Comparison of ENCODE assay signal across 30 cellular contexts in the genomic region with DNA sequence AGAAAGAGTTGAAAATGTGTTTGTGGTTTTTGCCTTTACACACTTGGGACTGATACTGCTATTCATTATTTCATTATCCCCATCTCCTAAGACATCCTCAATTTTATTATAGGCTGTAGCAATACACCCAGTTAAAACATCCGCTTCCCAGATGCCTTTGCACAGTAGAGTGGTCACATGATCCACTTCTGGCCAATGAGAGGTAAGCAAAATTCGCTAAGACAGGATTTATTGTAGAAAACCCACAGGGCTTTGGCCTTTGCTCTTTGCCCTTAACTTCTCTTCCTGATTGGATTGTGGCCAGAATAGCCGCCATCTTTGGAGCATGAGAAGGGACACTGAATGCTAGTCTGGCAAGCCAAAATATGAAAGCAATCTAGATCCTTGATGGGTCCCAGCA. TPM values are rescaled to one million over a fixed set of nuclear protein-coding genes. Genes with fewer than 3 reads are reported as not detected.
DNase-seq lines count a peak whose midpoint lies in the region; ATAC-seq and TF ChIP-seq lines count a peak whose summit lies in the region.
"Had no signal": no experiment of that assay in that cellular context is flagged by ENCODE, and none has a peak within 500 bp of the region (broad histone marks: within the 10 kb centered on the region; RNA-seq: fewer than 3 reads in every experiment).

No MANE protein-coding gene starts in this region.

- H2BK120ac ChIP-seq in mesenchymal stem cell (ENCODE audit: low read depth, low read length), result no peak overlapping the region

- no peak overlapping the region for H2BK5ac ChIP-seq in mesenchymal stem cell (ENCODE audit: low read depth, low read length, poor library complexity, severe bottlenecking)

- no peaks in the 10 kb centered on the region for H3K79me1 ChIP-seq in mesenchymal stem cell (replicated peaks; ENCODE audit: low read length, poor library complexity, severe bottlenecking)

- H3K27me3 ChIP-seq in left ventricle myocardium inferior (ENCODE audit: low read depth) (no peaks in the 10 kb centered on the region), mesenchymal stem cell (ENCODE audit: control insufficient read depth in 1 of 2, insufficient read depth in 1 of 2, low read length in 2 of 2) (no peaks in the 10 kb centered on the region), sigmoid colon (no peaks in the 10 kb centered on the region)
- H3K27me3 ChIP-seq: brain microvascular endothelial cell, dorsolateral prefrontal cortex, MG63, pancreas, stomach, upper lobe of left lung had no signal

- no peak overlapping the region for H2AK5ac ChIP-seq in mesenchymal stem cell (ENCODE audit: low read length, severe bottlenecking)

- no peak overlapping the region for H3K4me3 Mint-ChIP-seq in activated naive CD8-positive, alpha-beta T cell treated with anti-CD3 and anti-CD28 coated beads for 36 hours
- no peak overlapping the region for H3K4me3 Mint-ChIP-seq in activated CD4-positive, alpha-beta memory T cell treated with anti-CD3 and anti-CD28 coated beads, Interleukin-2, amount 10 ng/mL, durations not matched to agents 7 days and 5 days
- H3K4me3 Mint-ChIP-seq: activated T-cell treated with anti-CD3 and anti-CD28 coated beads, Interleukin-2, amount 50 U/mL, for 72 hours; neural crest cell; T-helper 17 cell had no signal

- H2BK12ac ChIP-seq in mesenchymal stem cell (ENCODE audit: low read length in 2 of 2), result peak overlapping the region in 1 of 2 experiments; percentile 45

- H3K4me1 ChIP-seq in left ventricle myocardium inferior, result peaks cover 4% of the 10 kb centered on the region
- no peaks in the 10 kb centered on the region for H3K4me1 ChIP-seq in mesenchymal stem cell (ENCODE audit: control insufficient read depth, insufficient read depth, low read depth, low read length)
- H3K4me1 ChIP-seq in sigmoid colon, result peaks cover 0 to 35% (median 24%) of the 10 kb centered on the region in 4 donors
- H3K4me1 ChIP-seq: pancreas, upper lobe of left lung had no signal

- no peak overlapping the region for H3K23ac ChIP-seq in mesenchymal stem cell (ENCODE audit: low read length in 2 of 2)

- H3K18ac ChIP-seq in mesenchymal stem cell (ENCODE audit: low read depth in 1 of 2, low read length in 2 of 2), result peak overlapping the region; percentile 31 to 72

- peaks cover 9% of the 10 kb centered on the region for H3K27me3 Mint-ChIP-seq in activated naive CD8-positive, alpha-beta T cell treated with anti-CD3 and anti-CD28 coated beads for 36 hours
- peaks cover 4% of the 10 kb centered on the region for H3K27me3 Mint-ChIP-seq in activated CD4-positive, alpha-beta memory T cell treated with anti-CD3 and anti-CD28 coated beads, Interleukin-2, amount 10 ng/mL, durations not matched to agents 7 days and 5 days

- no peak overlapping the region for H3K14ac ChIP-seq in mesenchymal stem cell (ENCODE audit: low read length in 2 of 2)

- H4K8ac ChIP-seq in mesenchymal stem cell (ENCODE audit: low read length), result peak overlapping the region; percentile 42

- 89% methylated on average over 3 of the region's 3 CpGs for WGBS in mesenchymal stem cell
- WGBS in sigmoid colon, 2 donors, result 66 to 89% methylated on average over 3 of the region's 3 CpGs

- H2BK15ac ChIP-seq in mesenchymal stem cell (ENCODE audit: low read depth, poor library complexity, severe bottlenecking), result peak overlapping the region; percentile 19

- peak overlapping the region in 1 of 2 experiments; percentile 54 for H3K4ac ChIP-seq in mesenchymal stem cell (ENCODE audit: low read depth in 1 of 2, low read length in 2 of 2)

- no peak overlapping the region for H2AFZ ChIP-seq in mesenchymal stem cell (ENCODE audit: low read depth, low read length)

- intact Hi-C loops in left ventricle myocardium inferior (cut with micrococcal nuclease), result no loop called here
- intact Hi-C loops in Right ventricle myocardium inferior (cut with DNase I), result no loop called here
- intact Hi-C loops in sigmoid colon (cut with DNase I), result loop anchor here (10.0 kb wide), 1 partner anchor 523 kb away; no protein-coding TSS in a partner anchor

- no peaks in the 10 kb centered on the region for H3K9me3 ChIP-seq in left ventricle myocardium inferior (replicated peaks)
- H3K9me3 ChIP-seq in mesenchymal stem cell (ENCODE audit: control insufficient read depth, low read length), result no peaks in the 10 kb centered on the region
- no peaks in the 10 kb centered on the region for H3K9me3 ChIP-seq in sigmoid colon
- H3K9me3 ChIP-seq: pancreas, stomach, upper lobe of left lung had no signal

- no peak overlapping the region for H3K4me3 ChIP-seq in left ventricle myocardium inferior
- no peak overlapping the region for H3K4me3 ChIP-seq in mesenchymal stem cell (ENCODE audit: insufficient read depth in 1 of 2, low read depth in 1 of 2, low read length in 2 of 2)
- no peak overlapping the region for H3K4me3 ChIP-seq in sigmoid colon
- H3K4me3 ChIP-seq: dorsolateral prefrontal cortex, MG63, pancreas, stomach, upper lobe of left lung had no signal

- CTCF ChIA-PET in activated CD4-positive, alpha-beta memory T cell treated with anti-CD3 and anti-CD28 coated beads, Interleukin-2, amount 10 ng/mL, durations not matched to agents 7 days and 5 days (lab: Charles Lee), result no interaction called here

- no peaks in the 10 kb centered on the region for H3K9me3 Mint-ChIP-seq in activated naive CD8-positive, alpha-beta T cell treated with anti-CD3 and anti-CD28 coated beads for 36 hours
- no peaks in the 10 kb centered on the region for H3K9me3 Mint-ChIP-seq in activated CD4-positive, alpha-beta memory T cell treated with anti-CD3 and anti-CD28 coated beads, Interleukin-2, amount 10 ng/mL, durations not matched to agents 7 days and 5 days
- H3K9me3 Mint-ChIP-seq: activated T-cell treated with anti-CD3 and anti-CD28 coated beads, Interleukin-2, amount 50 U/mL, for 72 hours; neural crest cell had no signal

- H3K36me3 ChIP-seq in left ventricle myocardium inferior, result no peaks in the 10 kb centered on the region
- no peaks in the 10 kb centered on the region for H3K36me3 ChIP-seq in mesenchymal stem cell (ENCODE audit: control insufficient read depth in 1 of 2, insufficient read depth in 2 of 2, low read depth in 1 of 2, low read length in 2 of 2)
- H3K36me3 ChIP-seq in sigmoid colon, result no peaks in the 10 kb centered on the region
- H3K36me3 ChIP-seq: brain microvascular endothelial cell, MG63, pancreas, stomach, upper lobe of left lung had no signal

- ATAC-seq in Right ventricle myocardium inferior, result no peak
- ATAC-seq: activated T-cell treated with anti-CD3 and anti-CD28 coated beads, Interleukin-2, amount 50 U/mL, for 72 hours; right cardiac atrium; T-helper 17 cell had no signal

- TF ChIP-seq CTCF in left ventricle myocardium inferior (IDR thresholded peaks at IDR 0.05; ENCODE audit: borderline replicate concordance) (no peak), sigmoid colon (IDR thresholded peaks at IDR 0.05) (no peak)

- H3K4me1 Mint-ChIP-seq in activated naive CD8-positive, alpha-beta T cell treated with anti-CD3 and anti-CD28 coated beads for 36 hours, result no peaks in the 10 kb centered on the region
- no peaks in the 10 kb centered on the region for H3K4me1 Mint-ChIP-seq in activated CD4-positive, alpha-beta memory T cell treated with anti-CD3 and anti-CD28 coated beads, Interleukin-2, amount 10 ng/mL, durations not matched to agents 7 days and 5 days
- H3K4me1 Mint-ChIP-seq: T-helper 17 cell had no signal

- TF ChIP-seq EP300 in sigmoid colon (IDR thresholded peaks at IDR 0.05), result no peak

- no peak overlapping the region for H3K4me2 ChIP-seq in mesenchymal stem cell (ENCODE audit: low read length, poor library complexity, severe bottlenecking)

- DNase-seq in left ventricle myocardium inferior (no peak), Right ventricle myocardium inferior (ENCODE audit: missing footprints) (no peak), mesenchymal stem cell (no peak), sigmoid colon (no peak), NCI-H524 (lab: John Stamatoyannopoulos, UW) (no peak), AML-193 (lab: John Stamatoyannopoulos, UW) (no peak)
- DNase-seq in activated naive CD8-positive, alpha-beta T cell treated with anti-CD3 and anti-CD28 coated beads for 36 hours, result no peak
- DNase-seq in activated CD4-positive, alpha-beta memory T cell treated with anti-CD3 and anti-CD28 coated beads, Interleukin-2, amount 10 ng/mL, durations not matched to agents 7 days and 5 days, result no peak
- DNase-seq: activated CD4-positive, alpha-beta T cell treated with anti-CD3 and anti-CD28 coated beads, Interleukin-2, amount 50 U/mL, for 4 hours; activated naive CD4-positive, alpha-beta T cell; activated T-cell treated with anti-CD3 and anti-CD28 coated beads, Interleukin-2, amount 50 U/mL, for 72 hours; brain microvascular endothelial cell; DMS79 treated with DMSO at 0.1 percent for 48 hours; dorsolateral prefrontal cortex; GF-D8; HCEC 1CT; hypothalamus; KG1; MG63; NCI-H2029 treated with DMSO at 0.1 percent for 48 hours; NK-92 treated with Interleukin-12 subunit alpha and Interleukin-12 subunit beta, amount 100 ng/mL, for 24 hours; pancreas; right cardiac atrium; stimulated activated CD4-positive, alpha-beta T cell treated with anti-CD3 and anti-CD28 coated beads, Interleukin-12 subunit alpha, Interleukin-12 subunit beta, amount 100 ng/mL, for 4 hours; stimulated activated CD4-positive, alpha-beta T cell treated with anti-CD3 and anti-CD28 coated beads, Interleukin-2, amount 100 ng/mL, for 48 hours; stomach; T-helper 17 cell; upper lobe of left lung had no signal

- no peak overlapping the region for H4K91ac ChIP-seq in mesenchymal stem cell (ENCODE audit: low read length)

- POLR2A ChIA-PET in activated CD4-positive, alpha-beta memory T cell treated with anti-CD3 and anti-CD28 coated beads, Interleukin-2, amount 10 ng/mL, durations not matched to agents 7 days and 5 days (lab: Charles Lee), result no interaction called here

- H3K27ac ChIP-seq in left ventricle myocardium inferior (replicated peaks) (peak overlapping the region; percentile 36), mesenchymal stem cell (ENCODE audit: low read length, poor library complexity, severe bottlenecking) (no peak overlapping the region), sigmoid colon (peak overlapping the region; percentile 56 to 75 (median 62))
- H3K27ac ChIP-seq: brain microvascular endothelial cell, dorsolateral prefrontal cortex, pancreas, upper lobe of left lung had no signal

- no peak for TF ChIP-seq POLR2A in sigmoid colon (IDR thresholded peaks at IDR 0.05)

- H3K27ac Mint-ChIP-seq in activated naive CD8-positive, alpha-beta T cell treated with anti-CD3 and anti-CD28 coated beads for 36 hours, result no peak overlapping the region
- no peak overlapping the region for H3K27ac Mint-ChIP-seq in activated CD4-positive, alpha-beta memory T cell treated with anti-CD3 and anti-CD28 coated beads, Interleukin-2, amount 10 ng/mL, durations not matched to agents 7 days and 5 days
- H3K27ac Mint-ChIP-seq: activated T-cell treated with anti-CD3 and anti-CD28 coated beads, Interleukin-2, amount 50 U/mL, for 72 hours; T-helper 17 cell had no signal

- peak overlapping the region; percentile 43 for H3K9ac ChIP-seq in mesenchymal stem cell (ENCODE audit: low read length)

- H3K36me3 Mint-ChIP-seq in activated naive CD8-positive, alpha-beta T cell treated with anti-CD3 and anti-CD28 coated beads for 36 hours, result no peaks in the 10 kb centered on the region
- H3K36me3 Mint-ChIP-seq in activated CD4-positive, alpha-beta memory T cell treated with anti-CD3 and anti-CD28 coated beads, Interleukin-2, amount 10 ng/mL, durations not matched to agents 7 days and 5 days (ENCODE audit: low read depth), result no peaks in the 10 kb centered on the region

RNA-seq across cellular contexts. Expression of gene BOC, which starts 53.1 kb away (rescaled TPM):
- total RNA-seq in left ventricle myocardium inferior (6.7 TPM), Right ventricle myocardium inferior (7.1 TPM), sigmoid colon (100 to 1,000 TPM in 2 of 4 donors, 10 to 100 TPM in 2; 80.3 to 122 (median 103) TPM)
- 40.7 TPM for polyA plus RNA-seq in mesenchymal stem cell (2013, experiment 1 of 2)
- polyA plus RNA-seq in mesenchymal stem cell (2013, experiment 2 of 2), result 41.6 TPM
- polyA plus RNA-seq in sigmoid colon, result 10 to 100 TPM in 1 of 3 donors, 1 to 10 TPM in 2; 1.6 to 10.6 (median 4.2) TPM
- total RNA-seq in activated naive CD8-positive, alpha-beta T cell treated with anti-CD3 and anti-CD28 coated beads for 36 hours, result under 1 TPM in 1 of 2 experiments, not detected in 1; 0.44 TPM
- total RNA-seq in activated CD4-positive, alpha-beta memory T cell treated with anti-CD3 and anti-CD28 coated beads, Interleukin-2, amount 10 ng/mL, durations not matched to agents 7 days and 5 days, result not detected
- total RNA-seq: lung microvascular endothelial cell, T-helper 17 cell had no signal

Comparison
In these comparisons a context has a peak if more than half of its experiments do, and no peak if none do; other contexts are left out.
1. RNA of gene BOC, which starts 53.1 kb away (total RNA-seq): 80.3 to 122 TPM in sigmoid colon; 7.1 TPM in Right ventricle myocardium inferior (single experiment), 6.7 TPM in left ventricle myocardium inferior (single experiment), 0.44 TPM in activated naive CD8-positive, alpha-beta T cell treated with anti-CD3 and anti-CD28 coated beads for 36 hours and not detected in activated CD4-positive, alpha-beta memory T cell treated with anti-CD3 and anti-CD28 coated beads, Interleukin-2, amount 10 ng/mL, durations not matched to agents 7 days and 5 days; every median in the first group is over 10 times any median in the second.